8 cellular contexts compared by ENCODE assay signal in genomic region chr13:52850396-52851152, GRCh38. TPM values are rescaled to one million over a fixed set of nuclear protein-coding genes. Genes with fewer than 3 reads are reported as not detected.
DNase-seq lines count a peak whose midpoint lies in the region; ATAC-seq and TF ChIP-seq lines count a peak whose summit lies in the region.

No MANE protein-coding gene starts in this region.

- DNase-seq in BJ (ENCODE audit: low read depth), result no peak
- peak; percentile 78 for DNase-seq in NCI-H526 treated with DMSO at 0.1 percent for 48 hours (lab: John Stamatoyannopoulos, UW)
- peak; percentile 8 for DNase-seq in amniotic stem cell (lab: John Stamatoyannopoulos, UW)
- peak; percentile 72 for DNase-seq in left ventricle myocardium inferior
- DNase-seq in OCI-M2 (lab: John Stamatoyannopoulos, UW; ENCODE audit: unreplicated experiment), result no peak

- TF ChIP-seq CTCF in BJ (IDR thresholded peaks at IDR 0.05; ENCODE audit: insufficient read depth, low read depth, low read length) (0 out of 2 replicates have a peak, but pooled peaks have one; percentile 12), left ventricle myocardium inferior (IDR thresholded peaks at IDR 0.05; ENCODE audit: borderline replicate concordance) (no peak), parathyroid adenoma (IDR thresholded peaks at IDR 0.05) (peak; percentile 27)

- intact Hi-C loops in left ventricle myocardium inferior (cut with micrococcal nuclease), result no loop called here

- H3K9me3 ChIP-seq in left ventricle myocardium inferior (replicated peaks), result no peaks in the 10 kb centered on the region
- H3K9me3 ChIP-seq in parathyroid adenoma (ENCODE audit: control insufficient read depth, low read length), result no peaks in the 10 kb centered on the region

- POLR2A ChIA-PET in BJ (lab: Charles Lee), result no interaction called here

- H3K27ac ChIP-seq in left ventricle myocardium inferior (replicated peaks) (peak overlapping the region; percentile 58), parathyroid adenoma (peak overlapping the region; percentile 32)

- peaks cover 44% of the 10 kb centered on the region for H3K4me1 ChIP-seq in left ventricle myocardium inferior
- H3K4me1 ChIP-seq in parathyroid adenoma, result peaks cover 4% of the 10 kb centered on the region

- CTCF ChIA-PET in BJ (lab: Yijun Ruan, JAX), result interaction anchor here (0.8 to 1.4 kb wide), 2 partner anchors 11 to 301 kb away, joined by 3 to 4 read pairs; no protein-coding TSS in a partner anchor

- peak overlapping the region; percentile 90 for H2AFZ ChIP-seq in parathyroid adenoma

- H3K4me3 ChIP-seq in BJ (ENCODE audit: low read depth, low read length) (peak overlapping the region; percentile 52), left ventricle myocardium inferior (peak overlapping the region; percentile 71), parathyroid adenoma (ENCODE audit: low read depth, low read length) (peak overlapping the region; percentile 67)

- H3K36me3 ChIP-seq in BJ (ENCODE audit: control insufficient read depth, insufficient read depth, low read length) (no peaks in the 10 kb centered on the region), left ventricle myocardium inferior (no peaks in the 10 kb centered on the region), parathyroid adenoma (ENCODE audit: control insufficient read depth, insufficient read depth, low read length) (no peaks in the 10 kb centered on the region)

- ATAC-seq in GM18517 (IDR thresholded peaks at IDR 0.05; ENCODE audit: unreplicated experiment) (peak; percentile 40), HG03103 (IDR thresholded peaks at IDR 0.05; ENCODE audit: low read depth, unreplicated experiment) (peak; percentile 41)

- peak overlapping the region; percentile 94 for H3K4me2 ChIP-seq in parathyroid adenoma (ENCODE audit: low read length)

- H3K27me3 ChIP-seq in BJ (ENCODE audit: control insufficient read depth, insufficient read depth, low read length), result peaks cover 29% of the 10 kb centered on the region
- peaks cover 79% of the 10 kb centered on the region for H3K27me3 ChIP-seq in left ventricle myocardium inferior (ENCODE audit: low read depth)
- H3K27me3 ChIP-seq in parathyroid adenoma (ENCODE audit: control insufficient read depth, insufficient read depth, low read length), result peaks cover 3% of the 10 kb centered on the region

- no peak overlapping the region for H3K9ac ChIP-seq in parathyroid adenoma

- H3K79me2 ChIP-seq in parathyroid adenoma, result no peaks in the 10 kb centered on the region

RNA-seq across cellular contexts. Expression of gene PCDH8, which starts 2.1 kb away (rescaled TPM):
- polyA plus RNA-seq in BJ (2011; rRNA removed), result 0.83 and 1.8 TPM in 2 replicates
- polyA minus RNA-seq in BJ (2011; rRNA and poly(A)+ RNA removed), result 1.6 and 3.6 TPM in 2 replicates
- not detected for total RNA-seq in left ventricle myocardium inferior

Comparison
In these comparisons a context has a peak if more than half of its experiments do, and no peak if none do; other contexts are left out.
1. DNase-seq: peak in NCI-H526 treated with DMSO at 0.1 percent for 48 hours (single experiment), amniotic stem cell (single experiment) and left ventricle myocardium inferior (single experiment); none in BJ (single experiment) and OCI-M2 (single experiment).
2. Peak in every context shown above with its lines, with median percentiles within 50 percentile points of each other: H3K4me3 ChIP-seq.